In genomic region chr2:86239326-86239725, GRCh38 we compare ENCODE assay signal across 17 cellular contexts.
"Had no signal": no experiment of that assay in that cellular context is flagged by ENCODE, and none has a peak within 500 bp of the region (broad histone marks: within the 10 kb centered on the region; RNA-seq: fewer than 3 reads in every experiment).

No MANE protein-coding gene starts in this region.

- H3K27me3 ChIP-seq: ascending aorta, breast epithelium, gastrocnemius medialis, heart left ventricle, ovary, stomach, testis, upper lobe of right lung had no signal

- H3K36me3 ChIP-seq: ascending aorta, breast epithelium, gastrocnemius medialis, ovary, stomach, upper lobe of right lung had no signal

- DNase-seq: activated CD4-positive, alpha-beta memory T cell treated with anti-CD3 and anti-CD28 coated beads for 36 hours; activated CD4-positive, alpha-beta T cell treated with anti-CD3 and anti-CD28 coated beads for 36 hours; activated gamma-delta T cell treated with Interleukin-2 at 50 U/mL for 16 hours; activated T-cell treated with anti-CD3 and anti-CD28 coated beads, Interleukin-2, amount 50 U/mL, for 72 hours; cerebellar nuclear complex; effector memory CD8-positive, alpha-beta T cell; gastrocnemius medialis; heart left ventricle; ovary; stomach; T-helper 9 cell; testis; upper lobe of right lung had no signal

- H3K36me3 Mint-ChIP-seq: activated CD4-positive, alpha-beta memory T cell treated with anti-CD3 and anti-CD28 coated beads for 36 hours had no signal

- ATAC-seq: effector memory CD8-positive, alpha-beta T cell; gastrocnemius medialis; heart left ventricle; sciatic nerve; upper lobe of right lung had no signal

- H3K4me1 ChIP-seq: breast epithelium, upper lobe of right lung had no signal

- H3K9me3 Mint-ChIP-seq: activated CD4-positive, alpha-beta memory T cell treated with anti-CD3 and anti-CD28 coated beads for 36 hours; activated T-cell treated with anti-CD3 and anti-CD28 coated beads, Interleukin-2, amount 50 U/mL, for 72 hours; effector memory CD8-positive, alpha-beta T cell; neural crest cell had no signal

- H3K27ac ChIP-seq: ascending aorta, breast epithelium, gastrocnemius medialis, heart left ventricle, ovary, stomach, testis, upper lobe of right lung had no signal

- H3K27ac Mint-ChIP-seq: activated CD4-positive, alpha-beta memory T cell treated with anti-CD3 and anti-CD28 coated beads for 36 hours; activated T-cell treated with anti-CD3 and anti-CD28 coated beads, Interleukin-2, amount 50 U/mL, for 72 hours had no signal

- H3K4me3 Mint-ChIP-seq: activated CD4-positive, alpha-beta memory T cell treated with anti-CD3 and anti-CD28 coated beads for 36 hours; activated CD4-positive, alpha-beta T cell treated with anti-CD3 and anti-CD28 coated beads for 36 hours; activated T-cell treated with anti-CD3 and anti-CD28 coated beads, Interleukin-2, amount 50 U/mL, for 72 hours; effector memory CD8-positive, alpha-beta T cell; neural crest cell had no signal

- H3K27me3 Mint-ChIP-seq: activated CD4-positive, alpha-beta memory T cell treated with anti-CD3 and anti-CD28 coated beads for 36 hours had no signal

- H3K4me3 ChIP-seq: ascending aorta, breast epithelium, gastrocnemius medialis, heart left ventricle, ovary, stomach, testis, upper lobe of right lung had no signal

- H3K9me3 ChIP-seq: ascending aorta, breast epithelium, gastrocnemius medialis, ovary, stomach, testis, upper lobe of right lung had no signal
